In genomic region chr10:73886625-73887024, GRCh38 we compare ENCODE assay signal across 9 cellular contexts. TPM values are rescaled to one million over a fixed set of nuclear protein-coding genes. Genes with fewer than 3 reads are reported as not detected.
DNase-seq lines count a peak whose midpoint lies in the region; ATAC-seq, FAIRE-seq and TF ChIP-seq lines count a peak whose summit lies in the region.
"Had no signal": no experiment of that assay in that cellular context is flagged by ENCODE, and none has a peak within 500 bp of the region (broad histone marks: within the 10 kb centered on the region; RNA-seq: fewer than 3 reads in every experiment).

No MANE protein-coding gene starts in this region.

- H3K4me1 ChIP-seq in PC-3 (ENCODE audit: insufficient read depth, low read length): peaks cover 58% of the 10 kb centered on the region
- H3K4me1 ChIP-seq in mucosa of descending colon (ENCODE audit: low read depth): peaks cover 4% of the 10 kb centered on the region
- peaks cover 0 to 34% (median 30%) of the 10 kb centered on the region in 4 donors for H3K4me1 ChIP-seq in tibial nerve

- H3K4me3 ChIP-seq in PC-3 (ENCODE audit: low read length): peak overlapping the region; percentile 48; the same call in 1 of the 2 replicates
- no peak overlapping the region for H3K4me3 ChIP-seq in mucosa of descending colon
- no peak overlapping the region for H3K4me3 ChIP-seq in tibial nerve

- H3K36me3 Mint-ChIP-seq in chondrocyte (ENCODE audit: low read depth): no peaks in the 10 kb centered on the region
- no peaks in the 10 kb centered on the region for H3K36me3 Mint-ChIP-seq in naive thymus-derived CD8-positive, alpha-beta T cell

- H3K9me3 Mint-ChIP-seq in chondrocyte (ENCODE audit: low read depth): no peaks in the 10 kb centered on the region
- no peaks in the 10 kb centered on the region for H3K9me3 Mint-ChIP-seq in naive thymus-derived CD8-positive, alpha-beta T cell
- H3K9me3 Mint-ChIP-seq: stimulated activated naive CD8-positive, alpha-beta T cell treated with anti-CD3 and anti-CD28 coated beads, Interleukin-15, Interleukin-2, amounts not matched to agents 100 ng/mL and 50 ng/mL, for 24 hours had no signal

- no peak for TF ChIP-seq EP300 in tibial nerve (IDR thresholded peaks at IDR 0.05)

- H3K36me3 ChIP-seq in PC-3 (ENCODE audit: low read depth, low read length) (no peaks in the 10 kb centered on the region), mucosa of descending colon (ENCODE audit: low read depth) (no peaks in the 10 kb centered on the region), tibial nerve (no peaks in the 10 kb centered on the region)

- no peaks in the 10 kb centered on the region for H3K9me2 ChIP-seq in PC-3 (replicated peaks; ENCODE audit: low read length)

- 5 to 11% methylated on average over 1 of the region's 1 CpG for WGBS in tibial nerve, 2 donors

- TF ChIP-seq POLR2A in tibial nerve (IDR thresholded peaks at IDR 0.05) (no peak), GM12892 (IDR thresholded peaks at IDR 0.05; ENCODE audit: low read depth, low read length) (no peak)

- intact Hi-C loops in PC-3 (cut with micrococcal nuclease): loop anchor here (1.0 to 5.0 kb wide), 11 partner anchors 13 to 346 kb away; no protein-coding TSS in a partner anchor
- intact Hi-C loops in mucosa of descending colon (cut with DNase I, micrococcal nuclease): loop anchor here in 1 of 2 donors (5.0 kb wide), 2 partner anchors 56 to 196 kb away; no protein-coding TSS in a partner anchor

- H3K9ac ChIP-seq in PC-3 (ENCODE audit: low read length): peak overlapping the region; percentile 77

- H4K20me1 ChIP-seq in PC-3 (ENCODE audit: low read length): no peaks in the 10 kb centered on the region

- H3K27ac Mint-ChIP-seq in chondrocyte (ENCODE audit: unreplicated experiment): peak overlapping the region; percentile 99
- no peak overlapping the region for H3K27ac Mint-ChIP-seq in naive thymus-derived CD8-positive, alpha-beta T cell
- H3K27ac Mint-ChIP-seq: stimulated activated naive CD8-positive, alpha-beta T cell treated with anti-CD3 and anti-CD28 coated beads, Interleukin-15, Interleukin-2, amounts not matched to agents 100 ng/mL and 50 ng/mL, for 24 hours had no signal

- peak overlapping the region; percentile 53 for H3K4me3 Mint-ChIP-seq in chondrocyte (ENCODE audit: unreplicated experiment)
- H3K4me3 Mint-ChIP-seq in naive thymus-derived CD8-positive, alpha-beta T cell: no peak overlapping the region
- H3K4me3 Mint-ChIP-seq: stimulated activated naive CD8-positive, alpha-beta T cell treated with anti-CD3 and anti-CD28 coated beads, Interleukin-15, Interleukin-2, amounts not matched to agents 100 ng/mL and 50 ng/mL, for 24 hours had no signal

- POLR2A ChIA-PET in PC-3 (lab: Charles Lee; ENCODE audit: unreplicated experiment): interaction anchor here (0.5 to 4.2 kb wide), 11 partner anchors 12 to 193 kb away, joined by 3 to 182 read pairs (median 8); partner anchors contain the start of gene PLAU
- POLR2A ChIA-PET in naive thymus-derived CD8-positive, alpha-beta T cell (lab: Charles Lee): interaction anchor here (0.7 to 1.1 kb wide), 4 partner anchors 35 to 54 kb away, joined by 4 to 6 read pairs (median 6); no protein-coding TSS in a partner anchor

- H3K27me3 Mint-ChIP-seq in chondrocyte (ENCODE audit: low read depth): no peaks in the 10 kb centered on the region
- H3K27me3 Mint-ChIP-seq in naive thymus-derived CD8-positive, alpha-beta T cell: peaks cover 0 to 6% (median 0%) of the 10 kb centered on the region in 5 donors
- H3K27me3 Mint-ChIP-seq: stimulated activated naive CD8-positive, alpha-beta T cell treated with anti-CD3 and anti-CD28 coated beads, Interleukin-15, Interleukin-2, amounts not matched to agents 100 ng/mL and 50 ng/mL, for 24 hours had no signal

- peak overlapping the region; percentile 14 for H2AFZ ChIP-seq in PC-3 (ENCODE audit: low read length)

- H3K27ac ChIP-seq in PC-3 (ENCODE audit: low read length) (peak overlapping the region; percentile 82), tibial nerve (peak overlapping the region; percentile 17 to 88 (median 71))

- FAIRE-seq in GM12892 (lab: Jason Lieb, UNC): no peak

- TF ChIP-seq CTCF in PC-3 (conservative IDR thresholded peaks at IDR 0.05; ENCODE audit: low read depth, low read length): no peak
- no peak for TF ChIP-seq CTCF in chondrocyte (IDR thresholded peaks at IDR 0.05)
- no peak for TF ChIP-seq CTCF in mucosa of descending colon (IDR thresholded peaks at IDR 0.05)
- TF ChIP-seq CTCF in tibial nerve (IDR thresholded peaks at IDR 0.05): no peak

- H3K4me2 ChIP-seq in PC-3 (ENCODE audit: low read length): peak overlapping the region; percentile 76

- no peaks in the 10 kb centered on the region for H3K79me2 ChIP-seq in PC-3 (ENCODE audit: low read length)

- H3K4me1 Mint-ChIP-seq in chondrocyte (ENCODE audit: low read depth): peaks cover 55% of the 10 kb centered on the region
- H3K4me1 Mint-ChIP-seq in naive thymus-derived CD8-positive, alpha-beta T cell: peaks cover 0 to 12% (median 5%) of the 10 kb centered on the region in 4 donors

- peaks cover 28% of the 10 kb centered on the region for H3F3A ChIP-seq in PC-3 (ENCODE audit: low read length, unreplicated experiment)

- no TSS peak for BruUV-seq in PC-3 (replicated peaks; lab: Mats Ljungman, UMichigan)

- H3K27me3 ChIP-seq in PC-3 (ENCODE audit: low read length) (no peaks in the 10 kb centered on the region), tibial nerve (no peaks in the 10 kb centered on the region)

- DNase-seq in PC-3 (peak; percentile 79), chondrocyte (ENCODE audit: low spot score) (no peak), mucosa of descending colon (no peak), tibial nerve (ENCODE audit: low spot score in 2 of 2) (no peak), NAMALWA (ENCODE audit: low spot score) (no peak), GM12892 (ENCODE audit: insufficient read length) (no peak)
- no peak for DNase-seq in naive thymus-derived CD8-positive, alpha-beta T cell

- ATAC-seq in PC-3 (peak; percentile 3), mucosa of descending colon (peak; percentile 5), HG02840 (IDR thresholded peaks at IDR 0.05; ENCODE audit: low FRiP score, unreplicated experiment) (no peak)
- no peak for ATAC-seq in naive thymus-derived CD8-positive, alpha-beta T cell

- no peaks in the 10 kb centered on the region for H3K9me3 ChIP-seq in PC-3 (ENCODE audit: low read length)
- H3K9me3 ChIP-seq in mucosa of descending colon: no peaks in the 10 kb centered on the region
- H3K9me3 ChIP-seq in tibial nerve: no peaks in the 10 kb centered on the region

- CTCF ChIA-PET in PC-3 (lab: Charles Lee): interaction anchor here (0.5 to 4.4 kb wide), 35 partner anchors 8 to 290 kb away, joined by 3 to 317 read pairs (median 6); partner anchors contain the start of genes PLAU and VCL

RNA-seq across cellular contexts. Expression of gene CAMK2G, which starts 12.3 kb away (rescaled TPM):
- 170 and 179 TPM in 2 replicates for total RNA-seq in PC-3 (2014; rRNA removed)
- 30.5 to 31.7 TPM (median 30.5 TPM) in 3 replicates for total RNA-seq in chondrocyte
- 100 to 1,000 TPM in 1 of 3 donors, 10 to 100 TPM in 2; 53.5 to 141 (median 57.2) TPM for total RNA-seq in mucosa of descending colon
- 10 to 100 TPM; 26.4 to 43.5 (median 35.1) TPM for total RNA-seq in tibial nerve
- total RNA-seq in naive thymus-derived CD8-positive, alpha-beta T cell: 10 to 100 TPM; 60.4 to 61.7 TPM
- polyA plus RNA-seq in naive thymus-derived CD8-positive, alpha-beta T cell: 1 to 10 TPM; 4.6 to 6.7 (median 5.1) TPM
- 13.0 TPM for polyA plus RNA-seq in GM12892 (2012; ENCODE audit: missing spikeins)

RNA-seq across cellular contexts. Expression of gene PLAU, which starts 24.3 kb away (rescaled TPM):
- total RNA-seq in PC-3 (2014; rRNA removed) (1,570 and 1,582 TPM in 2 replicates), chondrocyte (54.2 to 84.9 TPM (median 54.8 TPM) in 3 replicates), mucosa of descending colon (10 to 100 TPM in 1 of 3 donors, 1 to 10 TPM in 2; 4.6 to 10.3 (median 5.8) TPM), tibial nerve (1 to 10 TPM; 2.5 to 7.8 (median 3.5) TPM)
- under 1 TPM; 0.26 to 0.30 TPM for total RNA-seq in naive thymus-derived CD8-positive, alpha-beta T cell
- polyA plus RNA-seq in naive thymus-derived CD8-positive, alpha-beta T cell: not detected
- 4.9 TPM for polyA plus RNA-seq in GM12892 (2012; ENCODE audit: missing spikeins)

Comparison
In these comparisons a context has a peak if more than half of its experiments do, and no peak if none do; other contexts are left out.
1. ATAC-seq: peak in PC-3 (single experiment) and mucosa of descending colon (single experiment); none in HG02840 (single experiment) and naive thymus-derived CD8-positive, alpha-beta T cell (0 of 2).
2. RNA of gene PLAU, which starts 24.3 kb away (total RNA-seq): 1,570 to 1,582 TPM in PC-3; 54.2 to 84.9 TPM in chondrocyte, 4.6 to 10.3 TPM in mucosa of descending colon, 2.5 to 7.8 TPM in tibial nerve and 0.26 to 0.30 TPM in naive thymus-derived CD8-positive, alpha-beta T cell; every median in the first group is over 10 times any median in the second.